In the genomic region with DNA sequence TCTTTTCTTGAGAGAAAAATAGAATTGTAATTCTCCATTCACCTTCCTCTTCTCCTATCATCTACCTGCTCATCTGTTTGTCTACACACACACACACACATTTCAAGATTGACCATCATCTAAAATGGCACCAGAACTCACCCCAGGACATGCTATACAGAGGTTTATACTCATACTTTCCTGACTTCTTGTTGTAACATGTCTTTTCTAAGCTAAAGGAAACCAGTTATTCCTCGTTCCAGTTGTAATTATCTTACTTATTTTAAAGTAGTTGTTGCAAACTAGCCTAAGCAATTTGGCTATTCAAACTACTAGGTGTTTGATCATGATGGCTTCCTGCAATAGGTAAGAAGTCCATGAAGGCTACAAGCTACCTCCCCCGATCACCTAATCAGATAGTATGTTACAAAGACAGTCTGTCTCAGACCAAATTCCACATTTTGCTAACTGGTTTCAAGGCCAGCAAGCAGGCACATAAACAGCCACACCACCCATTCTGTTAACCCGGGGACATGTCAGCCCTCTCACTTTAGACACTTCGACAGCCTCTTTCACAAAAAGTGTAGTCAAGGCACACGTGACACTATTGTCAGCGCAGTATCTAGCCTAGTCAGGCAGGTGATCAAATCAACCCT, we compare ENCODE assay signal across 21 cellular contexts.
"Had no signal": no experiment of that assay in that cellular context is flagged by ENCODE, and none has a peak within 500 bp of the region (broad histone marks: within the 10 kb centered on the region; RNA-seq: fewer than 3 reads in every experiment).

No MANE protein-coding gene starts in this region.

- H3K9me3 ChIP-seq: ascending aorta, breast epithelium had no signal

- H3K36me3 Mint-ChIP-seq: activated CD4-positive, alpha-beta memory T cell treated with anti-CD3 and anti-CD28 coated beads for 36 hours; activated naive CD4-positive, alpha-beta T cell treated with anti-CD3 and anti-CD28 coated beads, Interleukin-2, amount 10 ng/mL, durations not matched to agents 7 days and 5 days; activated naive CD4-positive, alpha-beta T cell treated with anti-CD3 and anti-CD28 coated beads, Interleukin-2, amount 50 U/mL, for 72 hours; brain had no signal

- H3K27ac ChIP-seq: ascending aorta, breast epithelium, coronary artery, dorsolateral prefrontal cortex, epithelial cell of prostate had no signal

- H3K36me3 ChIP-seq: ascending aorta, breast epithelium had no signal

- H3K4me3 Mint-ChIP-seq: activated CD4-positive, alpha-beta memory T cell treated with anti-CD3 and anti-CD28 coated beads for 36 hours; activated CD4-positive, alpha-beta T cell treated with anti-CD3 and anti-CD28 coated beads for 36 hours; activated CD4-positive, alpha-beta T cell treated with anti-CD3 and anti-CD28 coated beads, Interleukin-2, amount 10 ng/mL, durations not matched to agents 24 days and 14 days; activated CD8-positive, alpha-beta memory T cell treated with anti-CD3 and anti-CD28 coated beads, Interleukin-2, amount 10 ng/mL, durations not matched to agents 7 days and 5 days; activated CD8-positive, alpha-beta T cell treated with anti-CD3 and anti-CD28 coated beads, Interleukin-2, amount 10 ng/mL, durations not matched to agents 7 days and 5 days; activated naive CD4-positive, alpha-beta T cell treated with anti-CD3 and anti-CD28 coated beads, Interleukin-2, amount 10 ng/mL, durations not matched to agents 7 days and 5 days; activated naive CD8-positive, alpha-beta T cell treated with anti-CD3 and anti-CD28 coated beads, Interleukin-2, amount 10 ng/mL, durations not matched to agents 7 days and 5 days; activated T-helper 1 cell treated with anti-CD3 and anti-CD28 coated beads, Interleukin-12 subunit alpha, Interleukin-12 subunit beta, Interleukin-2, Interleukin-4 antibody, amounts not matched to agents 30 ng/mL and 10 ng/mL and 1 ng/mL, durations not matched to agents 14 hours and 24 hours and 36 hours; brain; central memory CD8-positive, alpha-beta T cell; dendritic cell treated with granulocyte-macrophage colony-stimulating factor and Interleukin-4, amounts not matched to agents 40 ng/mL and 50 ng/mL, for 4 days had no signal

- H3K27me3 ChIP-seq: ascending aorta, breast epithelium, dorsolateral prefrontal cortex had no signal

- H3K27ac Mint-ChIP-seq: activated CD4-positive, alpha-beta memory T cell treated with anti-CD3 and anti-CD28 coated beads for 36 hours; activated CD4-positive, alpha-beta T cell treated with anti-CD3 and anti-CD28 coated beads for 36 hours; activated CD8-positive, alpha-beta memory T cell treated with anti-CD3 and anti-CD28 coated beads, Interleukin-2, amount 10 ng/mL, durations not matched to agents 7 days and 5 days; activated CD8-positive, alpha-beta T cell treated with anti-CD3 and anti-CD28 coated beads, Interleukin-2, amount 10 ng/mL, durations not matched to agents 7 days and 5 days; activated naive CD4-positive, alpha-beta T cell treated with anti-CD3 and anti-CD28 coated beads, Interleukin-2, amount 10 ng/mL, durations not matched to agents 7 days and 5 days; activated naive CD4-positive, alpha-beta T cell treated with anti-CD3 and anti-CD28 coated beads, Interleukin-2, amount 50 U/mL, for 72 hours; activated naive CD8-positive, alpha-beta T cell treated with anti-CD3 and anti-CD28 coated beads, Interleukin-2, amount 10 ng/mL, durations not matched to agents 7 days and 5 days; activated T-helper 1 cell treated with anti-CD3 and anti-CD28 coated beads, Interleukin-12 subunit alpha, Interleukin-12 subunit beta, Interleukin-2, Interleukin-4 antibody, amounts not matched to agents 30 ng/mL and 10 ng/mL and 1 ng/mL, durations not matched to agents 14 hours and 24 hours and 36 hours; activated T-helper 2 cell treated with anti-CD3 and anti-CD28 coated beads, Interferon-gamma antibody, Interleukin-2, Interleukin-4, amounts not matched to agents 10 μg/mL and 5 μg/mL and 100 μg/mL, durations not matched to agents 14 hours and 24 hours and 36 hours; dendritic cell treated with granulocyte-macrophage colony-stimulating factor and Interleukin-4, amounts not matched to agents 40 ng/mL and 50 ng/mL, for 4 days had no signal

- H3K27me3 Mint-ChIP-seq: central memory CD8-positive, alpha-beta T cell had no signal

- H3K9me3 Mint-ChIP-seq: activated CD4-positive, alpha-beta memory T cell treated with anti-CD3 and anti-CD28 coated beads for 36 hours; activated CD4-positive, alpha-beta T cell treated with anti-CD3 and anti-CD28 coated beads, Interleukin-2, amount 10 ng/mL, durations not matched to agents 24 days and 14 days; activated naive CD4-positive, alpha-beta T cell treated with anti-CD3 and anti-CD28 coated beads, Interleukin-2, amount 10 ng/mL, durations not matched to agents 7 days and 5 days; activated naive CD8-positive, alpha-beta T cell treated with anti-CD3 and anti-CD28 coated beads, Interleukin-2, amount 10 ng/mL, durations not matched to agents 7 days and 5 days; activated T-helper 1 cell treated with anti-CD3 and anti-CD28 coated beads, Interleukin-12 subunit alpha, Interleukin-12 subunit beta, Interleukin-2, Interleukin-4 antibody, amounts not matched to agents 30 ng/mL and 10 ng/mL and 1 ng/mL, durations not matched to agents 14 hours and 24 hours and 36 hours; activated T-helper 2 cell treated with anti-CD3 and anti-CD28 coated beads, Interferon-gamma antibody, Interleukin-2, Interleukin-4, amounts not matched to agents 10 μg/mL and 5 μg/mL and 100 μg/mL, durations not matched to agents 14 hours and 24 hours and 36 hours; central memory CD8-positive, alpha-beta T cell; dendritic cell treated with granulocyte-macrophage colony-stimulating factor and Interleukin-4, amounts not matched to agents 40 ng/mL and 50 ng/mL, for 4 days had no signal

- ATAC-seq: activated CD8-positive, alpha-beta memory T cell treated with anti-CD3 and anti-CD28 coated beads, Interleukin-2, amount 10 ng/mL, durations not matched to agents 7 days and 5 days had no signal

- H3K4me3 ChIP-seq: ascending aorta, breast epithelium, coronary artery, dorsolateral prefrontal cortex had no signal

- DNase-seq: activated CD4-positive, CD25-positive, alpha-beta regulatory T cell treated with anti-CD3 and anti-CD28 coated beads, Interleukin-2, amount 50 U/mL, for 72 hours; activated gamma-delta T cell; dorsolateral prefrontal cortex; foreskin fibroblast had no signal
